Comparison of ENCODE assay signal across 8 cellular contexts in genomic region chr14:81219210-81219820, GRCh38. TPM values are rescaled to one million over a fixed set of nuclear protein-coding genes. Genes with fewer than 3 reads are reported as not detected.
A peak's percentile ranks its signal among the peaks of the same experiment; 100 is the strongest.
DNase-seq lines count a peak whose midpoint lies in the region; ATAC-seq and TF ChIP-seq lines count a peak whose summit lies in the region.

No MANE protein-coding gene starts in this region.

- H3K4me1 ChIP-seq in upper lobe of right lung = peaks cover 21% of the 10 kb centered on the region

- H3K4me3 Mint-ChIP-seq in T-helper 1 cell treated with Interleukin-12 subunit alpha and Interleukin-12 subunit beta and Interleukin-4 antibody, amounts not matched to agents 30 μg/mL and 1 μg/mL, for 36 hours = peak overlapping the region; percentile 99

- peak overlapping the region; percentile 100 for H3K27ac Mint-ChIP-seq in T-helper 1 cell treated with Interleukin-12 subunit alpha and Interleukin-12 subunit beta and Interleukin-4 antibody, amounts not matched to agents 30 μg/mL and 1 μg/mL, for 36 hours

- H3K9me3 Mint-ChIP-seq in T-helper 1 cell treated with Interleukin-12 subunit alpha and Interleukin-12 subunit beta and Interleukin-4 antibody, amounts not matched to agents 30 μg/mL and 1 μg/mL, for 36 hours = no peaks in the 10 kb centered on the region

- H3K27me3 ChIP-seq in upper lobe of right lung = no peaks in the 10 kb centered on the region

- H3K36me3 Mint-ChIP-seq in T-helper 1 cell treated with Interleukin-12 subunit alpha and Interleukin-12 subunit beta and Interleukin-4 antibody, amounts not matched to agents 30 μg/mL and 1 μg/mL, for 36 hours (ENCODE audit: low read depth) = peaks cover 21% of the 10 kb centered on the region

- intact Hi-C loops in left cardiac atrium (cut with DNase I) = no loop called here
- intact Hi-C loops in posterior vena cava (cut with DNase I) = no loop called here
- intact Hi-C loops in upper lobe of right lung (cut with DNase I) = no loop called here

- no peaks in the 10 kb centered on the region for H3K9me3 ChIP-seq in upper lobe of right lung

- peaks cover 22% of the 10 kb centered on the region for H3K36me3 ChIP-seq in upper lobe of right lung

- H3K27me3 Mint-ChIP-seq in T-helper 1 cell treated with Interleukin-12 subunit alpha and Interleukin-12 subunit beta and Interleukin-4 antibody, amounts not matched to agents 30 μg/mL and 1 μg/mL, for 36 hours (ENCODE audit: low read depth) = no peaks in the 10 kb centered on the region

- peak overlapping the region; percentile 99 for H3K27ac ChIP-seq in upper lobe of right lung

- peak; percentile 100 for DNase-seq in NCI-H1694 (lab: John Stamatoyannopoulos, UW)
- peak; percentile 46 to 95 (median 84) for DNase-seq in amygdala (lab: John Stamatoyannopoulos, UW)
- peak; percentile 92 for DNase-seq in left cardiac atrium
- DNase-seq in posterior vena cava (ENCODE audit: low spot score) = peak; percentile 95
- peak; percentile 89 for DNase-seq in upper lobe of right lung

- H3K4me3 ChIP-seq in upper lobe of right lung = peak overlapping the region; percentile 83

- no peak for TF ChIP-seq CTCF in upper lobe of right lung (IDR thresholded peaks at IDR 0.05)

- H3K4me1 Mint-ChIP-seq in T-helper 1 cell treated with Interleukin-12 subunit alpha and Interleukin-12 subunit beta and Interleukin-4 antibody, amounts not matched to agents 30 μg/mL and 1 μg/mL, for 36 hours (ENCODE audit: low read depth) = peaks cover 39% of the 10 kb centered on the region

- ATAC-seq in GM18498 (IDR thresholded peaks at IDR 0.05; ENCODE audit: unreplicated experiment) = peak; percentile 54
- ATAC-seq in HG02885 (IDR thresholded peaks at IDR 0.05; ENCODE audit: poor library complexity, unreplicated experiment) = peak; percentile 63
- ATAC-seq in left cardiac atrium = peak; percentile 72 to 82
- ATAC-seq in upper lobe of right lung = peak; percentile 78

RNA-seq across cellular contexts. Expression of gene GTF2A1, which starts 1.4 kb away (rescaled TPM):
- total RNA-seq in left cardiac atrium = 10 to 100 TPM; 16.7 to 17.7 TPM
- total RNA-seq in posterior vena cava = 10 to 100 TPM; 28.3 to 30.6 TPM
- 24.0 TPM for total RNA-seq in upper lobe of right lung

Comparison
In these comparisons a context has a peak if more than half of its experiments do, and no peak if none do; other contexts are left out.
1. Peak in every context shown above with its lines: DNase-seq, ATAC-seq, H3K4me3 ChIP-seq and H3K27ac ChIP-seq.